8 cellular contexts compared by ENCODE assay signal in the genomic region with DNA sequence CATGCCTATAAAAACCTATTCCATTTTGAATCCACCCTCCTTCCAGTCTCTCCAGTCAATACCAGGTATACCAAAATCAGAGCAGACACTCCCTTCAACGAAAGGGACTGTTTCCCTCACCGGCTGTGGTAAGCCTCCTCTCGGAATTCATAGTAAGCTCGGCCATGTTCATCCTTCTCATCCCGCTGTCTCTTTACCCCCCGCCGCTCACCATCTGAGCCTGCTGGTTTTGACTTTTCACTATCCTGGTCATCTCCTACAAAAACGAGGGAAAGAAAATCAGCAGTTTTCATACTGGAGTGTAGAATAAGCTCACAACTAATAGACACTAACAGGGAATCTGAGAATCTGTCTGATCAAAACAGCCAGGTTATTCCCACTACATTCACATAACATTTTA. TPM values are rescaled to one million over a fixed set of nuclear protein-coding genes. Genes with fewer than 3 reads are reported as not detected.
DNase-seq lines count a peak whose midpoint lies in the region; ATAC-seq and TF ChIP-seq lines count a peak whose summit lies in the region.

No MANE protein-coding gene starts in this region.

- 26 to 43% methylated on average over 8 of the region's 8 CpGs for WGBS in gastroesophageal sphincter (ENCODE audit: low coverage in 1 of 2), 2 donors

- TF ChIP-seq POLR2A in gastroesophageal sphincter (IDR thresholded peaks at IDR 0.05) (no peak), vagina (IDR thresholded peaks at IDR 0.05) (no peak)

- no peak for ATAC-seq in activated CD8-positive, alpha-beta memory T cell treated with anti-CD3 and anti-CD28 coated beads, Interleukin-2, amount 10 ng/mL, durations not matched to agents 7 days and 5 days
- ATAC-seq in activated T-cell treated with anti-CD3 and anti-CD28 coated beads, Interleukin-2, amount 50 U/mL, for 72 hours (replicated peaks in 1 of 2), result no peak
- ATAC-seq in gastroesophageal sphincter, result no peak
- ATAC-seq in stimulated activated memory B cell treated with anti-CD40 and anti-IgM and Interleukin-4, amounts not matched to agents 10 μg/mL and 1 μg/mL and 100 μg/mL, for 72 hours, result no peak

- DNase-seq in activated CD8-positive, alpha-beta memory T cell treated with anti-CD3 and anti-CD28 coated beads, Interleukin-2, amount 10 ng/mL, durations not matched to agents 7 days and 5 days, result no peak
- DNase-seq in activated CD8-positive, alpha-beta memory T cell treated with anti-CD3 and anti-CD28 coated beads, Interleukin-2, amount 50 U/mL, for 4 hours, result no peak
- no peak for DNase-seq in activated T-cell treated with anti-CD3 and anti-CD28 coated beads, Interleukin-2, amount 50 U/mL, for 72 hours
- no peak for DNase-seq in vagina (ENCODE audit: extremely low spot score in 2 of 2)
- no peak for DNase-seq in D341Med (ENCODE audit: low spot score)
- no peak for DNase-seq in GM13977 (ENCODE audit: low spot score)

- no peaks in the 10 kb centered on the region for H3K9me3 Mint-ChIP-seq in activated CD8-positive, alpha-beta memory T cell treated with anti-CD3 and anti-CD28 coated beads, Interleukin-2, amount 10 ng/mL, durations not matched to agents 7 days and 5 days (ENCODE audit: low read depth)
- no peaks in the 10 kb centered on the region for H3K9me3 Mint-ChIP-seq in activated T-cell treated with anti-CD3 and anti-CD28 coated beads, Interleukin-2, amount 50 U/mL, for 72 hours
- no peaks in the 10 kb centered on the region for H3K9me3 Mint-ChIP-seq in stimulated activated memory B cell treated with anti-CD40 and anti-IgM and Interleukin-4, amounts not matched to agents 10 μg/mL and 1 μg/mL and 100 μg/mL, for 72 hours

- CTCF ChIA-PET in activated CD8-positive, alpha-beta memory T cell treated with anti-CD3 and anti-CD28 coated beads, Interleukin-2, amount 10 ng/mL, durations not matched to agents 7 days and 5 days (lab: Charles Lee), result interaction anchor here (1.1 to 2.6 kb wide), 4 partner anchors 15 to 125 kb away, joined by 3 to 11 read pairs (median 4); partner anchors contain the start of genes TMEM179B and ZBTB3

- peaks cover 75% of the 10 kb centered on the region for H3K36me3 Mint-ChIP-seq in activated CD8-positive, alpha-beta memory T cell treated with anti-CD3 and anti-CD28 coated beads, Interleukin-2, amount 10 ng/mL, durations not matched to agents 7 days and 5 days
- H3K36me3 Mint-ChIP-seq in activated T-cell treated with anti-CD3 and anti-CD28 coated beads, Interleukin-2, amount 50 U/mL, for 72 hours (ENCODE audit: insufficient read depth in 2 of 2), result peaks cover 40 to 51% of the 10 kb centered on the region in 2 donors
- peaks cover 59% of the 10 kb centered on the region for H3K36me3 Mint-ChIP-seq in stimulated activated memory B cell treated with anti-CD40 and anti-IgM and Interleukin-4, amounts not matched to agents 10 μg/mL and 1 μg/mL and 100 μg/mL, for 72 hours

- H3K36me3 ChIP-seq in gastroesophageal sphincter, result peaks cover 23 to 50% of the 10 kb centered on the region in 2 donors
- peaks cover 5 to 47% of the 10 kb centered on the region in 2 donors for H3K36me3 ChIP-seq in vagina

- H3K27ac ChIP-seq in gastroesophageal sphincter (peak overlapping the region in 3 of 4 donors; percentile 47 to 96 (median 96)), vagina (no peak overlapping the region)

- in situ Hi-C loops in GM13977 (cut with MboI; ENCODE audit: low pct_unique_long_range_greater_than_20kb, low sequenced_read_pairs, unreplicated experiment), result no loop called here

- no peak for TF ChIP-seq CTCF in gastroesophageal sphincter (IDR thresholded peaks at IDR 0.05)
- TF ChIP-seq CTCF in vagina (IDR thresholded peaks at IDR 0.05), result no peak
- no peak for TF ChIP-seq CTCF in GM13977 (IDR thresholded peaks at IDR 0.05; ENCODE audit: extremely low read depth, insufficient read depth, missing control alignments)

- H3K4me3 ChIP-seq in gastroesophageal sphincter (peak overlapping the region in 1 of 2 donors; percentile 98), vagina (peak overlapping the region in 1 of 2 donors; percentile 71)

- H3K27me3 ChIP-seq in gastroesophageal sphincter (no peaks in the 10 kb centered on the region), vagina (no peaks in the 10 kb centered on the region)

- H3K9me3 ChIP-seq in gastroesophageal sphincter (no peaks in the 10 kb centered on the region), vagina (no peaks in the 10 kb centered on the region)

- intact Hi-C loops in vagina (cut with DNase I), result no loop called here

- H3K27ac Mint-ChIP-seq in activated CD8-positive, alpha-beta memory T cell treated with anti-CD3 and anti-CD28 coated beads, Interleukin-2, amount 10 ng/mL, durations not matched to agents 7 days and 5 days, result peak overlapping the region; percentile 98
- H3K27ac Mint-ChIP-seq in activated T-cell treated with anti-CD3 and anti-CD28 coated beads, Interleukin-2, amount 50 U/mL, for 72 hours, result peak overlapping the region; percentile 97
- peak overlapping the region; percentile 12 for H3K27ac Mint-ChIP-seq in stimulated activated memory B cell treated with anti-CD40 and anti-IgM and Interleukin-4, amounts not matched to agents 10 μg/mL and 1 μg/mL and 100 μg/mL, for 72 hours

- H3K4me1 ChIP-seq in gastroesophageal sphincter (peaks cover 0 to 54% (median 12%) of the 10 kb centered on the region in 3 donors), vagina (peaks cover 35% of the 10 kb centered on the region)

- peaks cover 56% of the 10 kb centered on the region for H3K4me1 Mint-ChIP-seq in activated CD8-positive, alpha-beta memory T cell treated with anti-CD3 and anti-CD28 coated beads, Interleukin-2, amount 10 ng/mL, durations not matched to agents 7 days and 5 days
- peaks cover 55% of the 10 kb centered on the region for H3K4me1 Mint-ChIP-seq in activated T-cell treated with anti-CD3 and anti-CD28 coated beads, Interleukin-2, amount 50 U/mL, for 72 hours (ENCODE audit: low read depth)
- peaks cover 27% of the 10 kb centered on the region for H3K4me1 Mint-ChIP-seq in stimulated activated memory B cell treated with anti-CD40 and anti-IgM and Interleukin-4, amounts not matched to agents 10 μg/mL and 1 μg/mL and 100 μg/mL, for 72 hours

- TF ChIP-seq EP300 in gastroesophageal sphincter (IDR thresholded peaks at IDR 0.05), result no peak

- H3K4me3 Mint-ChIP-seq in activated CD8-positive, alpha-beta memory T cell treated with anti-CD3 and anti-CD28 coated beads, Interleukin-2, amount 10 ng/mL, durations not matched to agents 7 days and 5 days, result peak overlapping the region; percentile 94
- peak overlapping the region; percentile 96 to 98 for H3K4me3 Mint-ChIP-seq in activated T-cell treated with anti-CD3 and anti-CD28 coated beads, Interleukin-2, amount 50 U/mL, for 72 hours
- peak overlapping the region; percentile 92 for H3K4me3 Mint-ChIP-seq in stimulated activated memory B cell treated with anti-CD40 and anti-IgM and Interleukin-4, amounts not matched to agents 10 μg/mL and 1 μg/mL and 100 μg/mL, for 72 hours

- H3K27me3 Mint-ChIP-seq in activated CD8-positive, alpha-beta memory T cell treated with anti-CD3 and anti-CD28 coated beads, Interleukin-2, amount 10 ng/mL, durations not matched to agents 7 days and 5 days, result no peaks in the 10 kb centered on the region
- no peaks in the 10 kb centered on the region for H3K27me3 Mint-ChIP-seq in activated T-cell treated with anti-CD3 and anti-CD28 coated beads, Interleukin-2, amount 50 U/mL, for 72 hours (ENCODE audit: low read depth)
- no peaks in the 10 kb centered on the region for H3K27me3 Mint-ChIP-seq in stimulated activated memory B cell treated with anti-CD40 and anti-IgM and Interleukin-4, amounts not matched to agents 10 μg/mL and 1 μg/mL and 100 μg/mL, for 72 hours

RNA-seq across cellular contexts. Expression of gene HNRNPUL2, which starts 3.1 kb away (rescaled TPM):
- total RNA-seq in activated CD8-positive, alpha-beta memory T cell treated with anti-CD3 and anti-CD28 coated beads, Interleukin-2, amount 10 ng/mL, durations not matched to agents 7 days and 5 days, result 10 to 100 TPM; 61.6 to 66.6 TPM
- total RNA-seq in activated T-cell treated with anti-CD3 and anti-CD28 coated beads, Interleukin-2, amount 50 U/mL, for 72 hours, result 10 to 100 TPM; 56.7 to 66.8 TPM
- 10 to 100 TPM; 24.2 to 43.7 (median 31.0) TPM for total RNA-seq in gastroesophageal sphincter
- 30.7 TPM for total RNA-seq in vagina

RNA-seq across cellular contexts. Expression of gene TTC9C, which starts 4.1 kb away (rescaled TPM):
- 10 to 100 TPM; 47.5 to 49.2 TPM for total RNA-seq in activated CD8-positive, alpha-beta memory T cell treated with anti-CD3 and anti-CD28 coated beads, Interleukin-2, amount 10 ng/mL, durations not matched to agents 7 days and 5 days
- 10 to 100 TPM; 67.3 to 68.9 TPM for total RNA-seq in activated T-cell treated with anti-CD3 and anti-CD28 coated beads, Interleukin-2, amount 50 U/mL, for 72 hours
- 10 to 100 TPM; 12.5 to 20.5 (median 19.8) TPM for total RNA-seq in gastroesophageal sphincter
- 18.7 TPM for total RNA-seq in vagina

RNA-seq across cellular contexts. Expression of gene GNG3, which starts 16.7 kb away (rescaled TPM):
- total RNA-seq in activated CD8-positive, alpha-beta memory T cell treated with anti-CD3 and anti-CD28 coated beads, Interleukin-2, amount 10 ng/mL, durations not matched to agents 7 days and 5 days, result not detected
- total RNA-seq in activated T-cell treated with anti-CD3 and anti-CD28 coated beads, Interleukin-2, amount 50 U/mL, for 72 hours, result not detected
- total RNA-seq in gastroesophageal sphincter, result not detected
- 2.5 TPM for total RNA-seq in vagina

RNA-seq across cellular contexts. Expression of gene BSCL2, which starts 16.9 kb away (rescaled TPM):
- total RNA-seq in activated CD8-positive, alpha-beta memory T cell treated with anti-CD3 and anti-CD28 coated beads, Interleukin-2, amount 10 ng/mL, durations not matched to agents 7 days and 5 days, result 10 to 100 TPM; 24.2 to 29.6 TPM
- total RNA-seq in activated T-cell treated with anti-CD3 and anti-CD28 coated beads, Interleukin-2, amount 50 U/mL, for 72 hours, result 10 to 100 TPM; 38.4 to 40.7 TPM
- 10 to 100 TPM; 25.7 to 37.8 (median 29.2) TPM for total RNA-seq in gastroesophageal sphincter
- 74.9 TPM for total RNA-seq in vagina

RNA-seq across cellular contexts. Expression of gene ZBTB3, which starts 29.8 kb away (rescaled TPM):
- 10 to 100 TPM in 1 of 2 experiments, 1 to 10 TPM in 1; 9.3 to 10.2 TPM for total RNA-seq in activated CD8-positive, alpha-beta memory T cell treated with anti-CD3 and anti-CD28 coated beads, Interleukin-2, amount 10 ng/mL, durations not matched to agents 7 days and 5 days
- total RNA-seq in activated T-cell treated with anti-CD3 and anti-CD28 coated beads, Interleukin-2, amount 50 U/mL, for 72 hours, result 10 to 100 TPM; 12.2 to 12.4 TPM
- total RNA-seq in gastroesophageal sphincter (10 to 100 TPM in 3 of 4 donors, 1 to 10 TPM in 1; 8.8 to 15.8 (median 12.3) TPM), vagina (6.1 TPM)

Comparison
In these comparisons a context has a peak if more than half of its experiments do, and no peak if none do; other contexts are left out.
1. H3K27ac Mint-ChIP-seq: peak in every context shown above with its lines; median percentile 98 in activated CD8-positive, alpha-beta memory T cell treated with anti-CD3 and anti-CD28 coated beads, Interleukin-2, amount 10 ng/mL, durations not matched to agents 7 days and 5 days; 97 in activated T-cell treated with anti-CD3 and anti-CD28 coated beads, Interleukin-2, amount 50 U/mL, for 72 hours; 12 in stimulated activated memory B cell treated with anti-CD40 and anti-IgM and Interleukin-4, amounts not matched to agents 10 μg/mL and 1 μg/mL and 100 μg/mL, for 72 hours.